In genomic region chr19:46723471-46723870, GRCh38 we compare ENCODE assay signal across 19 cellular contexts. TPM values are rescaled to one million over a fixed set of nuclear protein-coding genes. Genes with fewer than 3 reads are reported as not detected.
DNase-seq lines count a peak whose midpoint lies in the region; ATAC-seq and TF ChIP-seq lines count a peak whose summit lies in the region.
"Had no signal": no experiment of that assay in that cellular context is flagged by ENCODE, and none has a peak within 500 bp of the region (broad histone marks: within the 10 kb centered on the region; RNA-seq: fewer than 3 reads in every experiment).

No MANE protein-coding gene starts in this region.

- peaks cover 29% of the 10 kb centered on the region for H3K4me1 Mint-ChIP-seq in activated CD8-positive, alpha-beta memory T cell treated with anti-CD3 and anti-CD28 coated beads, Interleukin-2, amount 10 ng/mL, durations not matched to agents 7 days and 5 days
- peaks cover 36% of the 10 kb centered on the region for H3K4me1 Mint-ChIP-seq in glutamatergic neuron (ENCODE audit: low read depth, unreplicated experiment)
- peaks cover 12% of the 10 kb centered on the region for H3K4me1 Mint-ChIP-seq in T-helper 2 cell treated with Interferon-gamma antibody and Interleukin-4, amounts not matched to agents 5 μg/mL and 100 μg/mL, for 36 hours (ENCODE audit: low read depth)

- H3K79me2 ChIP-seq in osteoblast (ENCODE audit: insufficient read depth, low read length) = peaks cover 18% of the 10 kb centered on the region

- H2AFZ ChIP-seq in osteoblast (ENCODE audit: low read length) = no peak overlapping the region
- H2AFZ ChIP-seq: PC-9 had no signal

- H3K9me3 Mint-ChIP-seq in activated CD8-positive, alpha-beta memory T cell treated with anti-CD3 and anti-CD28 coated beads, Interleukin-2, amount 10 ng/mL, durations not matched to agents 7 days and 5 days (ENCODE audit: low read depth) = no peaks in the 10 kb centered on the region
- H3K9me3 Mint-ChIP-seq in glutamatergic neuron (ENCODE audit: unreplicated experiment) = peaks cover 20% of the 10 kb centered on the region
- no peaks in the 10 kb centered on the region for H3K9me3 Mint-ChIP-seq in T-helper 2 cell treated with Interferon-gamma antibody and Interleukin-4, amounts not matched to agents 5 μg/mL and 100 μg/mL, for 36 hours
- H3K9me3 Mint-ChIP-seq: CD8-positive, alpha-beta T cell had no signal

- peaks cover 29% of the 10 kb centered on the region for H4K20me1 ChIP-seq in osteoblast (ENCODE audit: insufficient read depth, low read length)

- peak overlapping the region; percentile 56 for H3K27ac Mint-ChIP-seq in activated CD8-positive, alpha-beta memory T cell treated with anti-CD3 and anti-CD28 coated beads, Interleukin-2, amount 10 ng/mL, durations not matched to agents 7 days and 5 days
- H3K27ac Mint-ChIP-seq in glutamatergic neuron (ENCODE audit: unreplicated experiment) = peak overlapping the region; percentile 84
- H3K27ac Mint-ChIP-seq in T-helper 2 cell treated with Interferon-gamma antibody and Interleukin-4, amounts not matched to agents 5 μg/mL and 100 μg/mL, for 36 hours = no peak overlapping the region
- H3K27ac Mint-ChIP-seq: CD8-positive, alpha-beta T cell had no signal

- CTCF ChIA-PET in activated CD8-positive, alpha-beta memory T cell treated with anti-CD3 and anti-CD28 coated beads, Interleukin-2, amount 10 ng/mL, durations not matched to agents 7 days and 5 days (lab: Charles Lee) = interaction anchor here (1.1 to 2.5 kb wide), 2 partner anchors 11 to 30 kb away, joined by 5 to 8 read pairs; no protein-coding TSS in a partner anchor

- no peaks in the 10 kb centered on the region for H3K27me3 Mint-ChIP-seq in activated CD8-positive, alpha-beta memory T cell treated with anti-CD3 and anti-CD28 coated beads, Interleukin-2, amount 10 ng/mL, durations not matched to agents 7 days and 5 days
- peaks cover 17% of the 10 kb centered on the region for H3K27me3 Mint-ChIP-seq in glutamatergic neuron (ENCODE audit: unreplicated experiment)
- no peaks in the 10 kb centered on the region for H3K27me3 Mint-ChIP-seq in T-helper 2 cell treated with Interferon-gamma antibody and Interleukin-4, amounts not matched to agents 5 μg/mL and 100 μg/mL, for 36 hours (ENCODE audit: low read depth)

- ATAC-seq in activated CD8-positive, alpha-beta memory T cell treated with anti-CD3 and anti-CD28 coated beads, Interleukin-2, amount 10 ng/mL, durations not matched to agents 7 days and 5 days = no peak
- no peak for ATAC-seq in GM18505 (IDR thresholded peaks at IDR 0.05; ENCODE audit: unreplicated experiment)
- ATAC-seq in HG03095 (IDR thresholded peaks at IDR 0.05; ENCODE audit: unreplicated experiment) = no peak
- ATAC-seq: CD8-positive, alpha-beta T cell had no signal

- H3K36me3 Mint-ChIP-seq in activated CD8-positive, alpha-beta memory T cell treated with anti-CD3 and anti-CD28 coated beads, Interleukin-2, amount 10 ng/mL, durations not matched to agents 7 days and 5 days = peaks cover 29% of the 10 kb centered on the region
- no peaks in the 10 kb centered on the region for H3K36me3 Mint-ChIP-seq in glutamatergic neuron (ENCODE audit: unreplicated experiment)
- peaks cover 44% of the 10 kb centered on the region for H3K36me3 Mint-ChIP-seq in T-helper 2 cell treated with Interferon-gamma antibody and Interleukin-4, amounts not matched to agents 5 μg/mL and 100 μg/mL, for 36 hours (ENCODE audit: low read depth)

- no peak for TF ChIP-seq POLR2A in GM18505 (IDR thresholded peaks at IDR 0.05; ENCODE audit: borderline replicate concordance, extremely low read depth, insufficient read depth, insufficient read length)

- H3K27me3 ChIP-seq in osteoblast (ENCODE audit: insufficient read depth, low read length) = no peaks in the 10 kb centered on the region

- H3K4me1 ChIP-seq in osteoblast (ENCODE audit: insufficient read depth, low read length) = no peaks in the 10 kb centered on the region

- DNase-seq in activated CD8-positive, alpha-beta memory T cell treated with anti-CD3 and anti-CD28 coated beads, Interleukin-2, amount 10 ng/mL, durations not matched to agents 7 days and 5 days = no peak
- DNase-seq in activated CD8-positive, alpha-beta memory T cell treated with anti-CD3 and anti-CD28 coated beads, Interleukin-2, amount 50 U/mL, for 4 hours = no peak
- DNase-seq in glutamatergic neuron = no peak
- DNase-seq in osteoblast (ENCODE audit: insufficient read length, low spot score, missing footprints) = peak; percentile 72
- DNase-seq in HuH-7.5 (ENCODE audit: low spot score) = no peak
- no peak for DNase-seq in T-helper 2 cell treated with Interferon-gamma antibody and Interleukin-4, amounts not matched to agents 5 μg/mL and 100 μg/mL, for 36 hours (ENCODE audit: low spot score)
- DNase-seq: 8988T; Calu3; CD8-positive, alpha-beta T cell; DMS53; KBM-7; NCI-H1417; NCI-H187 treated with DMSO at 0.1 percent for 48 hours; NCI-H2227 treated with DMSO at 0.1 percent for 48 hours; NCI-H510A treated with DMSO at 0.1 percent for 48 hours; NCI-H82 had no signal

- TF ChIP-seq CTCF in glutamatergic neuron (IDR thresholded peaks at IDR 0.05; ENCODE audit: partially characterized antibody, unreplicated experiment) (no peak), osteoblast (IDR thresholded peaks at IDR 0.05; ENCODE audit: extremely low read depth, low read depth, low read length) (no peak)

- H3K9me3 ChIP-seq in osteoblast (ENCODE audit: low read depth, low read length) = no peaks in the 10 kb centered on the region

- H3K4me2 ChIP-seq in osteoblast (ENCODE audit: insufficient read depth, low read length) = no peak overlapping the region
- H3K4me2 ChIP-seq: PC-9 had no signal

- H3K4me3 Mint-ChIP-seq in activated CD8-positive, alpha-beta memory T cell treated with anti-CD3 and anti-CD28 coated beads, Interleukin-2, amount 10 ng/mL, durations not matched to agents 7 days and 5 days = no peak overlapping the region
- H3K4me3 Mint-ChIP-seq in glutamatergic neuron (ENCODE audit: unreplicated experiment) = no peak overlapping the region
- H3K4me3 Mint-ChIP-seq in T-helper 2 cell treated with Interferon-gamma antibody and Interleukin-4, amounts not matched to agents 5 μg/mL and 100 μg/mL, for 36 hours = no peak overlapping the region
- H3K4me3 Mint-ChIP-seq: CD8-positive, alpha-beta T cell had no signal

- H3K36me3 ChIP-seq in osteoblast (ENCODE audit: insufficient read depth, low read length) = peaks cover 88% of the 10 kb centered on the region

- no peak overlapping the region for H3K27ac ChIP-seq in osteoblast (ENCODE audit: low read depth, low read length)
- H3K27ac ChIP-seq: PC-9 had no signal

- no peak overlapping the region for H3K4me3 ChIP-seq in osteoblast (ENCODE audit: insufficient read depth, low read length)
- H3K4me3 ChIP-seq: PC-9 had no signal

RNA-seq across cellular contexts. Expression of gene PRKD2, which starts 6.6 kb away (rescaled TPM):
- total RNA-seq in activated CD8-positive, alpha-beta memory T cell treated with anti-CD3 and anti-CD28 coated beads, Interleukin-2, amount 10 ng/mL, durations not matched to agents 7 days and 5 days = 100 to 1,000 TPM; 147 to 187 TPM
- total RNA-seq in glutamatergic neuron (ENCODE audit: unreplicated experiment) (54.7 TPM), osteoblast (9.0 and 9.4 TPM in 2 replicates)

RNA-seq across cellular contexts. Expression of gene FKRP, which starts 22.4 kb away (rescaled TPM):
- total RNA-seq in activated CD8-positive, alpha-beta memory T cell treated with anti-CD3 and anti-CD28 coated beads, Interleukin-2, amount 10 ng/mL, durations not matched to agents 7 days and 5 days = 10 to 100 TPM; 16.3 to 17.7 TPM
- total RNA-seq in glutamatergic neuron (ENCODE audit: unreplicated experiment) (46.6 TPM), osteoblast (18.0 and 18.5 TPM in 2 replicates)

RNA-seq across cellular contexts. Expression of gene STRN4, which starts 22.8 kb away (rescaled TPM):
- total RNA-seq in activated CD8-positive, alpha-beta memory T cell treated with anti-CD3 and anti-CD28 coated beads, Interleukin-2, amount 10 ng/mL, durations not matched to agents 7 days and 5 days = 10 to 100 TPM; 93.0 to 95.8 TPM
- total RNA-seq in glutamatergic neuron (ENCODE audit: unreplicated experiment) (117 TPM), osteoblast (56.3 and 56.5 TPM in 2 replicates)
